18 cellular contexts compared by ENCODE assay signal in the genomic region with DNA sequence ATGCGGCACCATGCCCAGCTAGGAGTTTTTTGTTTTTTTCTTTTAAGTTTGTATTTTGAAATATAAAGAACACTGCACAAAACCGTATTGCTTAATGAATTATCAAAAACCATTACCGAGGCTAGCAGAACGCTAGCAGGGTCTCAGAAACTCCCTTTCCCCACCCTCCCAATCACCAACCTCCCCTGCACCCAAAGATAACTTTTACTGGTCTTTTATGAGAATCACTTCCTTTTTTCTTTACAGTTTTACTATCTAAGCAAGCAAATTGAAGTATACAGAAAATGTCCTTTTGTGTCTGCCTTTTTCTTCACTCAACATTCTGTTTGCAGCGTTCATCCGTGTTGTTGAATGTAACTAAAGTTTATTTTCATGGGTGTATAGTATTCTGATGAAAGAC. TPM values are rescaled to one million over a fixed set of nuclear protein-coding genes. Genes with fewer than 3 reads are reported as not detected.
"Had no signal": no experiment of that assay in that cellular context is flagged by ENCODE, and none has a peak within 500 bp of the region (broad histone marks: within the 10 kb centered on the region; RNA-seq: fewer than 3 reads in every experiment).

No MANE protein-coding gene starts in this region.

- H3K36me3 ChIP-seq: heart left ventricle, prostate gland, sigmoid colon, suprapubic skin had no signal

- H3K9me3 ChIP-seq: heart left ventricle, prostate gland, sigmoid colon, suprapubic skin had no signal

- ATAC-seq: activated T-cell treated with anti-CD3 and anti-CD28 coated beads, Interleukin-2, amount 50 U/mL, for 4 hours; heart left ventricle had no signal

- H3K27me3 Mint-ChIP-seq: activated CD4-positive, alpha-beta memory T cell treated with anti-CD3 and anti-CD28 coated beads for 36 hours; activated naive CD8-positive, alpha-beta T cell treated with anti-CD3 and anti-CD28 coated beads, Interleukin-2, amount 10 ng/mL, durations not matched to agents 7 days and 5 days; type B pancreatic cell had no signal

- H3K4me3 Mint-ChIP-seq: activated CD4-positive, alpha-beta memory T cell treated with anti-CD3 and anti-CD28 coated beads for 36 hours; activated naive CD8-positive, alpha-beta T cell treated with anti-CD3 and anti-CD28 coated beads, Interleukin-2, amount 10 ng/mL, durations not matched to agents 7 days and 5 days; activated T-cell treated with anti-CD3 and anti-CD28 coated beads, Interleukin-2, amount 50 U/mL, for 4 hours; nephron; type B pancreatic cell had no signal

- DNase-seq: activated CD4-positive, alpha-beta memory T cell treated with anti-CD3 and anti-CD28 coated beads for 36 hours; activated CD4-positive, alpha-beta T cell treated with anti-CD3 and anti-CD28 coated beads for 1 hour; activated gamma-delta T cell; activated naive CD8-positive, alpha-beta T cell treated with anti-CD3 and anti-CD28 coated beads, Interleukin-2, amount 10 ng/mL, durations not matched to agents 7 days and 5 days; activated T-cell treated with anti-CD3 and anti-CD28 coated beads, Interleukin-2, amount 50 U/mL, for 4 hours; foreskin melanocyte; heart left ventricle; stimulated activated CD4-positive, alpha-beta T cell treated with anti-CD3 and anti-CD28 coated beads, Interleukin-2, amount 100 ng/mL, for 24 hours; stimulated activated naive CD4-positive, alpha-beta T cell treated with Interleukin-2 at 50 U/mL for 16 hours; T-helper 1 cell had no signal

- H3K27me3 ChIP-seq: heart left ventricle, sigmoid colon, suprapubic skin had no signal

- H3K4me1 Mint-ChIP-seq: nephron had no signal

- H3K4me1 ChIP-seq: sigmoid colon had no signal

- H3K27ac ChIP-seq: heart left ventricle, prostate gland, sigmoid colon, suprapubic skin had no signal

- H3K9me3 Mint-ChIP-seq: activated CD4-positive, alpha-beta memory T cell treated with anti-CD3 and anti-CD28 coated beads for 36 hours; activated naive CD8-positive, alpha-beta T cell treated with anti-CD3 and anti-CD28 coated beads, Interleukin-2, amount 10 ng/mL, durations not matched to agents 7 days and 5 days; activated T-cell treated with anti-CD3 and anti-CD28 coated beads, Interleukin-2, amount 50 U/mL, for 4 hours; nephron; type B pancreatic cell had no signal

- H3K27ac Mint-ChIP-seq: activated CD4-positive, alpha-beta memory T cell treated with anti-CD3 and anti-CD28 coated beads for 36 hours; activated naive CD8-positive, alpha-beta T cell treated with anti-CD3 and anti-CD28 coated beads, Interleukin-2, amount 10 ng/mL, durations not matched to agents 7 days and 5 days; nephron; type B pancreatic cell had no signal

- H3K4me3 ChIP-seq: heart left ventricle, lung, prostate gland, sigmoid colon, suprapubic skin had no signal

RNA-seq across cellular contexts. Expression of a gene that starts 46.7 kb away (rescaled TPM):
- total RNA-seq: activated naive CD8-positive, alpha-beta T cell treated with anti-CD3 and anti-CD28 coated beads, Interleukin-2, amount 10 ng/mL, durations not matched to agents 7 days and 5 days; activated T-cell treated with anti-CD3 and anti-CD28 coated beads, Interleukin-2, amount 50 U/mL, for 4 hours; astrocyte; endothelial cell of umbilical vein; lung; prostate gland; suprapubic skin had no signal
- polyA plus RNA-seq: endothelial cell of umbilical vein had no signal
